In genomic region chr6:140546640-140547039, GRCh38 we compare ENCODE assay signal across 27 cellular contexts.
DNase-seq lines count a peak whose midpoint lies in the region; ATAC-seq, FAIRE-seq and TF ChIP-seq lines count a peak whose summit lies in the region.
"Had no signal": no experiment of that assay in that cellular context is flagged by ENCODE, and none has a peak within 500 bp of the region (broad histone marks: within the 10 kb centered on the region; RNA-seq: fewer than 3 reads in every experiment).

No MANE protein-coding gene starts in this region.

- peaks cover 6% of the 10 kb centered on the region for H3K4me1 Mint-ChIP-seq in astrocyte (ENCODE audit: low read depth, unreplicated experiment)
- H3K4me1 Mint-ChIP-seq in effector memory CD8-positive, alpha-beta T cell (ENCODE audit: low read depth in 2 of 2): no peaks in the 10 kb centered on the region
- H3K4me1 Mint-ChIP-seq: memory B cell had no signal

- no peak for TF ChIP-seq POLR2A in H54 (IDR thresholded peaks at IDR 0.05; ENCODE audit: low read depth, low read length)
- no peak for TF ChIP-seq POLR2A in prostate gland (IDR thresholded peaks at IDR 0.05)

- no peak for ATAC-seq in HG03457 (IDR thresholded peaks at IDR 0.05; ENCODE audit: unreplicated experiment)
- no peak for ATAC-seq in effector memory CD8-positive, alpha-beta T cell (replicated peaks)
- ATAC-seq: activated T-cell treated with anti-CD3 and anti-CD28 coated beads, Interleukin-2, amount 50 U/mL, for 4 hours had no signal

- H3K4me3 ChIP-seq in ACC112 (ENCODE audit: low read depth, low read length): no peak overlapping the region
- no peak overlapping the region for H3K4me3 ChIP-seq in astrocyte (ENCODE audit: insufficient read depth, low read depth, low read length)
- no peak overlapping the region for H3K4me3 ChIP-seq in prostate gland
- H3K4me3 ChIP-seq: PC-9, right atrium auricular region had no signal

- H3K79me2 ChIP-seq in ACC112 (ENCODE audit: control insufficient read depth, insufficient read depth, low read length, unreplicated experiment) (no peaks in the 10 kb centered on the region), astrocyte (ENCODE audit: insufficient read depth, low read length) (no peaks in the 10 kb centered on the region)

- no peaks in the 10 kb centered on the region for H4K20me1 ChIP-seq in astrocyte (ENCODE audit: insufficient read depth, low read length)

- no peak overlapping the region for H3K27ac Mint-ChIP-seq in astrocyte (ENCODE audit: unreplicated experiment)
- H3K27ac Mint-ChIP-seq in effector memory CD8-positive, alpha-beta T cell: no peak overlapping the region
- H3K27ac Mint-ChIP-seq: memory B cell, type B pancreatic cell had no signal

- no peaks in the 10 kb centered on the region for H3K9me3 Mint-ChIP-seq in astrocyte (ENCODE audit: unreplicated experiment)
- no peaks in the 10 kb centered on the region for H3K9me3 Mint-ChIP-seq in effector memory CD8-positive, alpha-beta T cell
- H3K9me3 Mint-ChIP-seq: activated T-cell treated with anti-CD3 and anti-CD28 coated beads, Interleukin-2, amount 50 U/mL, for 4 hours; memory B cell; type B pancreatic cell had no signal

- TF ChIP-seq CTCF in astrocyte (IDR thresholded peaks at IDR 0.05; ENCODE audit: insufficient read depth, low read depth, low read length) (no peak), prostate gland (IDR thresholded peaks at IDR 0.05) (no peak)

- no peaks in the 10 kb centered on the region for H3K36me3 ChIP-seq in ACC112 (ENCODE audit: insufficient read depth, low read length)
- H3K36me3 ChIP-seq in astrocyte (ENCODE audit: insufficient read depth, low read length): no peaks in the 10 kb centered on the region
- no peaks in the 10 kb centered on the region for H3K36me3 ChIP-seq in prostate gland
- H3K36me3 ChIP-seq: right atrium auricular region had no signal

- peak; percentile 45 for FAIRE-seq in H54 (lab: Jason Lieb, UNC)
- peak; percentile 95 for FAIRE-seq in astrocyte (lab: Jason Lieb, UNC)
- FAIRE-seq: GM18507 had no signal

- WGBS in prostate gland: 67% methylated on average over 3 of the region's 3 CpGs

- no peak for DNase-seq in H54 (ENCODE audit: insufficient read length, low spot score)
- peak; percentile 73 for DNase-seq in astrocyte (ENCODE audit: low read depth)
- DNase-seq in iris pigment epithelial cell (ENCODE audit: low read depth): peak; percentile 71
- no peak for DNase-seq in NCI-H510A (lab: John Stamatoyannopoulos, UW)
- DNase-seq in prostate gland (ENCODE audit: low spot score): no peak
- no peak for DNase-seq in effector memory CD8-positive, alpha-beta T cell
- DNase-seq: activated naive CD4-positive, alpha-beta T cell; activated T-cell treated with anti-CD3 and anti-CD28 coated beads, Interleukin-2, amount 50 U/mL, for 4 hours; aorta; C1 segment of cervical spinal cord; Calu3; cerebellar nuclear complex; erythroblast; H7; NCI-H187 treated with DMSO at 0.1 percent for 48 hours; NCI-H226; NCI-H82; nucleus accumbens; PC-9; SHP77 treated with DMSO at 0.1 percent for 48 hours; stimulated activated CD8-positive, alpha-beta memory T cell treated with anti-CD3 and anti-CD28 coated beads, Interleukin-4, amount 100 ng/mL, for 48 hours had no signal

- H3K27me3 ChIP-seq in ACC112 (ENCODE audit: insufficient read depth, low read length) (no peaks in the 10 kb centered on the region), astrocyte (ENCODE audit: insufficient read depth, low read length) (no peaks in the 10 kb centered on the region), prostate gland (replicated peaks; ENCODE audit: insufficient read depth) (no peaks in the 10 kb centered on the region)
- H3K27me3 ChIP-seq: right atrium auricular region had no signal

- H3K4me1 ChIP-seq in ACC112 (ENCODE audit: control insufficient read depth, insufficient read depth, low read length, unreplicated experiment) (peaks cover 21% of the 10 kb centered on the region), astrocyte (ENCODE audit: insufficient read depth, low read length) (peaks cover 3% of the 10 kb centered on the region), prostate gland (replicated peaks) (no peaks in the 10 kb centered on the region)
- H3K4me1 ChIP-seq: right atrium auricular region had no signal

- H3K4me3 Mint-ChIP-seq in astrocyte (ENCODE audit: unreplicated experiment): no peak overlapping the region
- H3K4me3 Mint-ChIP-seq in effector memory CD8-positive, alpha-beta T cell: no peak overlapping the region
- H3K4me3 Mint-ChIP-seq: activated T-cell treated with anti-CD3 and anti-CD28 coated beads, Interleukin-2, amount 50 U/mL, for 4 hours; memory B cell; type B pancreatic cell had no signal

- no peak overlapping the region for H3K9ac ChIP-seq in astrocyte (ENCODE audit: low read length)

- intact Hi-C loops in prostate gland (cut with DNase I): no loop called here

- no peak overlapping the region for H2AFZ ChIP-seq in ACC112 (ENCODE audit: low read length, unreplicated experiment)
- H2AFZ ChIP-seq in astrocyte (ENCODE audit: low read depth, low read length): no peak overlapping the region
- H2AFZ ChIP-seq: PC-9 had no signal

- peak overlapping the region; percentile 51 for H3K4me2 ChIP-seq in astrocyte (ENCODE audit: low read length)
- H3K4me2 ChIP-seq: PC-9 had no signal

- H3K36me3 Mint-ChIP-seq in astrocyte (ENCODE audit: low read depth, unreplicated experiment): no peaks in the 10 kb centered on the region
- H3K36me3 Mint-ChIP-seq in effector memory CD8-positive, alpha-beta T cell (ENCODE audit: insufficient read depth): no peaks in the 10 kb centered on the region
- H3K36me3 Mint-ChIP-seq: memory B cell, type B pancreatic cell had no signal

- no peaks in the 10 kb centered on the region for H3K9me3 ChIP-seq in astrocyte (ENCODE audit: insufficient read depth, low read depth, low read length)
- no peaks in the 10 kb centered on the region for H3K9me3 ChIP-seq in prostate gland
- H3K9me3 ChIP-seq: right atrium auricular region had no signal

- H3K27ac ChIP-seq in ACC112 (ENCODE audit: low read depth, low read length) (peak overlapping the region; percentile 55), astrocyte (ENCODE audit: low read depth, low read length) (peak overlapping the region; percentile 40), prostate gland (no peak overlapping the region)
- H3K27ac ChIP-seq: PC-9, right atrium auricular region had no signal

- no peaks in the 10 kb centered on the region for H3K27me3 Mint-ChIP-seq in astrocyte (ENCODE audit: low read depth, unreplicated experiment)
- no peaks in the 10 kb centered on the region for H3K27me3 Mint-ChIP-seq in effector memory CD8-positive, alpha-beta T cell
- H3K27me3 Mint-ChIP-seq: memory B cell, type B pancreatic cell had no signal

Comparison
In these comparisons a context has a peak if more than half of its experiments do, and no peak if none do; other contexts are left out.
1. H3K27ac ChIP-seq: peak in ACC112 (single experiment) and astrocyte (single experiment); none in prostate gland (0 of 2).
2. DNase-seq: peak in astrocyte (single experiment) and iris pigment epithelial cell (single experiment); none in H54 (single experiment), NCI-H510A (single experiment), prostate gland (single experiment) and effector memory CD8-positive, alpha-beta T cell (0 of 3).